ENCODE assay signal across 8 cellular contexts in the genomic region with DNA sequence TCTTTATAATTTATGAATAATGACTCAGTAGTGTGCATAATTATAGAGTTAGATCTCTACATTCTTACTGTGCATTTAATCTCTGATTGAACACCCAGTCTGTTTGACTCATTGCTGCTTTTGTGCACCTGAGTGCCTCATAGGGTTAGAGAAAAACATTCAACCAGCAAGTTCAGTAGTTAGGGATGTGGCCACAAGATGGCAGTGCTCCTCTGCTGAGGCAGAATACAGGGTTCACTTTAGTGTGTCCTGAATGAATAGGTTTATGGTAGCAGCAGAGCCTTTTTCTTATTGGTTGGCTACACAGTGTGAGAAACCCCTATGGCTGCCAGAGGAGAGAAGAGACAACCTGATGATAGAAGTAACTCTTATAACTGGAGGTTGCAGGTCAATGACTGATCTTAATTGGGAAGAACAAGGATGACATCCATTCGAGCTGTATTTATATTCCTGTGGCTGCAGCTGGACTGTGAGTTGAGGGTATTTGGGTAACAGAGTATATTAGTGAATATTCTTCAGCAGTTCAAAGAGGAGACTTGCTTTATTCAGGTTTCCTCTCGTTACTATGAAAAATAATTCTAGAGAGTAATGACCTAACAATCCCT.
DNase-seq lines count a peak whose midpoint lies in the region; ATAC-seq and TF ChIP-seq lines count a peak whose summit lies in the region.

No MANE protein-coding gene starts in this region.

- H3K27me3 ChIP-seq in GM06990 (replicated peaks; ENCODE audit: control insufficient read depth, insufficient read depth, low read length) = no peaks in the 10 kb centered on the region

- peak overlapping the region; percentile 60 for H3K4me3 Mint-ChIP-seq in activated CD4-positive, alpha-beta memory T cell treated with anti-CD3 and anti-CD28 coated beads, Interleukin-2, amount 10 ng/mL, durations not matched to agents 7 days and 5 days
- peak overlapping the region; percentile 34 to 71 for H3K4me3 Mint-ChIP-seq in effector memory CD8-positive, alpha-beta T cell
- no peak overlapping the region for H3K4me3 Mint-ChIP-seq in nephron
- peak overlapping the region; percentile 47 to 69 for H3K4me3 Mint-ChIP-seq in stimulated activated naive CD8-positive, alpha-beta T cell treated with anti-CD3 and anti-CD28 coated beads, Interleukin-15, amount 100 ng/mL, for 72 hours

- H3K4me1 Mint-ChIP-seq in activated CD4-positive, alpha-beta memory T cell treated with anti-CD3 and anti-CD28 coated beads, Interleukin-2, amount 10 ng/mL, durations not matched to agents 7 days and 5 days = peaks cover 30% of the 10 kb centered on the region
- peaks cover 5 to 17% of the 10 kb centered on the region in 2 donors for H3K4me1 Mint-ChIP-seq in effector memory CD8-positive, alpha-beta T cell (ENCODE audit: low read depth in 2 of 2)
- H3K4me1 Mint-ChIP-seq in nephron = no peaks in the 10 kb centered on the region
- peaks cover 12% of the 10 kb centered on the region for H3K4me1 Mint-ChIP-seq in stimulated activated naive CD8-positive, alpha-beta T cell treated with anti-CD3 and anti-CD28 coated beads, Interleukin-15, amount 100 ng/mL, for 72 hours

- no peaks in the 10 kb centered on the region for H3K9me3 Mint-ChIP-seq in activated CD4-positive, alpha-beta memory T cell treated with anti-CD3 and anti-CD28 coated beads, Interleukin-2, amount 10 ng/mL, durations not matched to agents 7 days and 5 days
- peaks cover 0 to 2% of the 10 kb centered on the region in 2 donors for H3K9me3 Mint-ChIP-seq in effector memory CD8-positive, alpha-beta T cell
- peaks cover 2% of the 10 kb centered on the region for H3K9me3 Mint-ChIP-seq in nephron
- no peaks in the 10 kb centered on the region for H3K9me3 Mint-ChIP-seq in stimulated activated naive CD8-positive, alpha-beta T cell treated with anti-CD3 and anti-CD28 coated beads, Interleukin-15, amount 100 ng/mL, for 72 hours

- peak; percentile 92 for ATAC-seq in effector memory CD8-positive, alpha-beta T cell (replicated peaks)
- peak; percentile 98 for ATAC-seq in stimulated activated naive CD8-positive, alpha-beta T cell treated with anti-CD3 and anti-CD28 coated beads, Interleukin-15, amount 100 ng/mL, for 72 hours
- ATAC-seq in HG02571 (IDR thresholded peaks at IDR 0.05; ENCODE audit: unreplicated experiment) = no peak

- POLR2A ChIA-PET in HEK293T (lab: Yijun Ruan, JAX) = no interaction called here
- POLR2A ChIA-PET in activated CD4-positive, alpha-beta memory T cell treated with anti-CD3 and anti-CD28 coated beads, Interleukin-2, amount 10 ng/mL, durations not matched to agents 7 days and 5 days (lab: Charles Lee) = interaction anchor here (2.0 kb wide), 1 partner anchor 687 kb away, joined by 8 read pairs; no protein-coding TSS in a partner anchor

- CTCF ChIA-PET in HEK293T (lab: Yijun Ruan, JAX) = interaction anchor here (0.7 to 1.2 kb wide), 4 partner anchors 9 to 45 kb away, joined by 4 to 5 read pairs (median 4); no protein-coding TSS in a partner anchor
- CTCF ChIA-PET in activated CD4-positive, alpha-beta memory T cell treated with anti-CD3 and anti-CD28 coated beads, Interleukin-2, amount 10 ng/mL, durations not matched to agents 7 days and 5 days (lab: Charles Lee) = interaction anchor here (0.8 to 2.4 kb wide), 16 partner anchors 11 to 53 kb away, joined by 3 to 13 read pairs (median 4); no protein-coding TSS in a partner anchor

- TF ChIP-seq CTCF in GM06990 (IDR thresholded peaks at IDR 0.05; ENCODE audit: insufficient read depth, low read length, poor library complexity, severe bottlenecking) (peak; percentile 93), nephron (IDR thresholded peaks at IDR 0.05; ENCODE audit: unreplicated experiment in 3 of 3) (peak; percentile 56 to 69 (median 68))

- H3K36me3 ChIP-seq in GM06990 (ENCODE audit: control insufficient read depth, insufficient read depth, low read length) = no peaks in the 10 kb centered on the region

- H3K4me3 ChIP-seq in GM06990 (replicated peaks; ENCODE audit: low read depth, low read length) = no peak overlapping the region

- H3K27me3 Mint-ChIP-seq in activated CD4-positive, alpha-beta memory T cell treated with anti-CD3 and anti-CD28 coated beads, Interleukin-2, amount 10 ng/mL, durations not matched to agents 7 days and 5 days = peaks cover 6% of the 10 kb centered on the region
- no peaks in the 10 kb centered on the region for H3K27me3 Mint-ChIP-seq in effector memory CD8-positive, alpha-beta T cell
- no peaks in the 10 kb centered on the region for H3K27me3 Mint-ChIP-seq in nephron (ENCODE audit: low read depth)
- H3K27me3 Mint-ChIP-seq in stimulated activated naive CD8-positive, alpha-beta T cell treated with anti-CD3 and anti-CD28 coated beads, Interleukin-15, amount 100 ng/mL, for 72 hours = no peaks in the 10 kb centered on the region

- DNase-seq in GM06990 (ENCODE audit: extremely low read depth, insufficient read length) = peak; percentile 10
- peak; percentile 68 for DNase-seq in HEK293T (ENCODE audit: extremely low spot score)
- DNase-seq in NCI-H526 treated with DMSO at 0.1 percent for 48 hours (lab: John Stamatoyannopoulos, UW) = peak; percentile 22
- DNase-seq in activated CD4-positive, alpha-beta memory T cell treated with anti-CD3 and anti-CD28 coated beads, Interleukin-2, amount 10 ng/mL, durations not matched to agents 7 days and 5 days = peak; percentile 84
- peak; percentile 65 to 76 (median 69) for DNase-seq in effector memory CD8-positive, alpha-beta T cell
- DNase-seq in stimulated activated naive CD8-positive, alpha-beta T cell treated with anti-CD3 and anti-CD28 coated beads, Interleukin-15, amount 100 ng/mL, for 72 hours = peak; percentile 73 to 80

- H3K36me3 Mint-ChIP-seq in activated CD4-positive, alpha-beta memory T cell treated with anti-CD3 and anti-CD28 coated beads, Interleukin-2, amount 10 ng/mL, durations not matched to agents 7 days and 5 days (ENCODE audit: low read depth) = no peaks in the 10 kb centered on the region
- no peaks in the 10 kb centered on the region for H3K36me3 Mint-ChIP-seq in effector memory CD8-positive, alpha-beta T cell (ENCODE audit: insufficient read depth)
- no peaks in the 10 kb centered on the region for H3K36me3 Mint-ChIP-seq in nephron (ENCODE audit: low read depth)

- H3K27ac Mint-ChIP-seq in activated CD4-positive, alpha-beta memory T cell treated with anti-CD3 and anti-CD28 coated beads, Interleukin-2, amount 10 ng/mL, durations not matched to agents 7 days and 5 days = peak overlapping the region; percentile 50
- H3K27ac Mint-ChIP-seq in effector memory CD8-positive, alpha-beta T cell = peak overlapping the region in 1 of 2 donors; percentile 10
- H3K27ac Mint-ChIP-seq in nephron = no peak overlapping the region
- H3K27ac Mint-ChIP-seq in stimulated activated naive CD8-positive, alpha-beta T cell treated with anti-CD3 and anti-CD28 coated beads, Interleukin-15, amount 100 ng/mL, for 72 hours = no peak overlapping the region

TF ChIP-seq in HEK293T, 16 proteins besides CTCF, POLR2A, EP300 and RAD21:
- no peak for TF ChIP-seq ARNT (IDR thresholded peaks at IDR 0.05)
- TF ChIP-seq SP1 (IDR thresholded peaks at IDR 0.05) = no peak
- no peak for TF ChIP-seq CTBP1 (IDR thresholded peaks at IDR 0.05; ENCODE audit: borderline replicate concordance)
- TF ChIP-seq FOXK2 (IDR thresholded peaks at IDR 0.05) = no peak
- TF ChIP-seq, protein P1, sequence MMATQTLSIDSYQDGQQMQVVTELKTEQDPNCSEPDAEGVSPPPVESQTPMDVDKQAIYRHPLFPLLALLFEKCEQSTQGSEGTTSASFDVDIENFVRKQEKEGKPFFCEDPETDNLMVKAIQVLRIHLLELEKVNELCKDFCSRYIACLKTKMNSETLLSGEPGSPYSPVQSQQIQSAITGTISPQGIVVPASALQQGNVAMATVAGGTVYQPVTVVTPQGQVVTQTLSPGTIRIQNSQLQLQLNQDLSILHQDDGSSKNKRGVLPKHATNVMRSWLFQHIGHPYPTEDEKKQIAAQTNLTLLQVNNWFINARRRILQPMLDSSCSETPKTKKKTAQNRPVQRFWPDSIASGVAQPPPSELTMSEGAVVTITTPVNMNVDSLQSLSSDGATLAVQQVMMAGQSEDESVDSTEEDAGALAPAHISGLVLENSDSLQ (IDR thresholded peaks at IDR 0.05) = no peak
- no peak for TF ChIP-seq ZNF384 (IDR thresholded peaks at IDR 0.05)
- TF ChIP-seq SUZ12 (IDR thresholded peaks at IDR 0.05) = no peak
- TF ChIP-seq LEF1 (IDR thresholded peaks at IDR 0.05; ENCODE audit: borderline replicate concordance) = no peak
- no peak for TF ChIP-seq TARDBP (IDR thresholded peaks at IDR 0.05)
- no peak for TF ChIP-seq HDGF (IDR thresholded peaks at IDR 0.05; ENCODE audit: borderline replicate concordance)
- TF ChIP-seq NFRKB (IDR thresholded peaks at IDR 0.05) = no peak

Comparison
In these comparisons a context has a peak if more than half of its experiments do, and no peak if none do; other contexts are left out.
1. DNase-seq: peak in every context shown above with its lines; median percentile 84 in activated CD4-positive, alpha-beta memory T cell treated with anti-CD3 and anti-CD28 coated beads, Interleukin-2, amount 10 ng/mL, durations not matched to agents 7 days and 5 days; 76 in stimulated activated naive CD8-positive, alpha-beta T cell treated with anti-CD3 and anti-CD28 coated beads, Interleukin-15, amount 100 ng/mL, for 72 hours; 69 in effector memory CD8-positive, alpha-beta T cell; 68 in HEK293T; 22 in NCI-H526 treated with DMSO at 0.1 percent for 48 hours; 10 in GM06990.
2. H3K4me3 Mint-ChIP-seq: peak in activated CD4-positive, alpha-beta memory T cell treated with anti-CD3 and anti-CD28 coated beads, Interleukin-2, amount 10 ng/mL, durations not matched to agents 7 days and 5 days (single experiment), effector memory CD8-positive, alpha-beta T cell (2 of 2) and stimulated activated naive CD8-positive, alpha-beta T cell treated with anti-CD3 and anti-CD28 coated beads, Interleukin-15, amount 100 ng/mL, for 72 hours (2 of 2); none in nephron (0 of 3).